ENCODE assay signal across 1 cellular context in the genomic region with DNA sequence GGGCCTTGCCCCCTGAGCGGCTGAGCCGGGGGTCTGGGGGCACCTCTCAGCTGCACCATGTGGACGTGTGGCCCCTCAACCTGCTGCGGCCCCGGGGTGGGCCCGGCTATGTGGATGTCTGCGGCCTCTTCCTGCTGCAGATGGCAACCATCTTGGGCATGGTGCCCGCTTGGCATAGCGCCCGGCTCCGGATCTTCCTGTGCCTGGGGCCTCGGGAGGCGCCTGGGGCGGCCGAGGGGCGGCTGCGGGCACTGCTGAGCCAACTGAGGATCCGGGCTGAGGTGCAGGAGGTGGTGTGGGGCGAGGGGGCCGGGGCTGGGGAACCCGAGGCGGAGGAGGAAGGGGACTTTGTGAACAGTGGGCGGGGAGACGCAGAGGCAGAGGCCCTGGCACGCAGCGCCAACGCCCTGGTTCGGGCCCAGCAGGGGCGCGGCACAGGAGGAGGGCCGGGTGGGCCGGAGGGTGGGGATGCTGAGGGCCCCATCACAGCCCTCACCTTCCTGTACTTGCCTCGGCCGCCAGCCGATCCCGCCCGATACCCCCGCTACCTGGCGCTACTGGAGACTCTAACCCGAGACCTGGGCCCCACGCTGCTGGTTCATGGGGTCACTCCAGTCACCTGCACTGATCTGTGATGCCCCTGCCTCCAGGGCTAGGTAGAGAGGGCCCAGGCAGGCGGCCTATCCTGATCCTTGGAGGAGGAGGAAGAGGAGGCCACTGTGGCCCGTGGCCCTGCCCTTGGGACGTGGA.
A peak's percentile ranks its signal among the peaks of the same experiment; 100 is the strongest.
TF ChIP-seq lines count a peak whose summit lies in the region.

No MANE protein-coding gene starts in this region.

TF ChIP-seq in K562, 482 proteins besides CTCF, POLR2A, EP300 and RAD21:
- TF ChIP-seq, protein P1, sequence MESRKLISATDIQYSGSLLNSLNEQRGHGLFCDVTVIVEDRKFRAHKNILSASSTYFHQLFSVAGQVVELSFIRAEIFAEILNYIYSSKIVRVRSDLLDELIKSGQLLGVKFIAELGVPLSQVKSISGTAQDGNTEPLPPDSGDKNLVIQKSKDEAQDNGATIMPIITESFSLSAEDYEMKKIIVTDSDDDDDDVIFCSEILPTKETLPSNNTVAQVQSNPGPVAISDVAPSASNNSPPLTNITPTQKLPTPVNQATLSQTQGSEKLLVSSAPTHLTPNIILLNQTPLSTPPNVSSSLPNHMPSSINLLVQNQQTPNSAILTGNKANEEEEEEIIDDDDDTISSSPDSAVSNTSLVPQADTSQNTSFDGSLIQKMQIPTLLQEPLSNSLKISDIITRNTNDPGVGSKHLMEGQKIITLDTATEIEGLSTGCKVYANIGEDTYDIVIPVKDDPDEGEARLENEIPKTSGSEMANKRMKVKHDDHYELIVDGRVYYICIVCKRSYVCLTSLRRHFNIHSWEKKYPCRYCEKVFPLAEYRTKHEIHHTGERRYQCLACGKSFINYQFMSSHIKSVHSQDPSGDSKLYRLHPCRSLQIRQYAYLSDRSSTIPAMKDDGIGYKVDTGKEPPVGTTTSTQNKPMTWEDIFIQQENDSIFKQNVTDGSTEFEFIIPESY (CRISPR knock-in tag; IDR thresholded peaks at IDR 0.05): 0 out of 2 replicates have a peak, but pooled peaks have one; percentile 2
- TF ChIP-seq RBM22 (IDR thresholded peaks at IDR 0.05; ENCODE audit: low read depth, low read length, poor library complexity, severe bottlenecking): peak; percentile 15
- TF ChIP-seq, protein P2, sequence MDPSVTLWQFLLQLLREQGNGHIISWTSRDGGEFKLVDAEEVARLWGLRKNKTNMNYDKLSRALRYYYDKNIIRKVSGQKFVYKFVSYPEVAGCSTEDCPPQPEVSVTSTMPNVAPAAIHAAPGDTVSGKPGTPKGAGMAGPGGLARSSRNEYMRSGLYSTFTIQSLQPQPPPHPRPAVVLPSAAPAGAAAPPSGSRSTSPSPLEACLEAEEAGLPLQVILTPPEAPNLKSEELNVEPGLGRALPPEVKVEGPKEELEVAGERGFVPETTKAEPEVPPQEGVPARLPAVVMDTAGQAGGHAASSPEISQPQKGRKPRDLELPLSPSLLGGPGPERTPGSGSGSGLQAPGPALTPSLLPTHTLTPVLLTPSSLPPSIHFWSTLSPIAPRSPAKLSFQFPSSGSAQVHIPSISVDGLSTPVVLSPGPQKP (CRISPR knock-in tag; IDR thresholded peaks at IDR 0.05): no peak
- peak; percentile 94 for TF ChIP-seq HNRNPL (IDR thresholded peaks at IDR 0.05; ENCODE audit: low read depth, low read length)
- TF ChIP-seq GABPA (tag; conservative IDR thresholded peaks at IDR 0.05; ENCODE audit: low read depth): no peak
- TF ChIP-seq PCBP1 (IDR thresholded peaks at IDR 0.05; ENCODE audit: low read depth, low read length, poor library complexity, severe bottlenecking): peak; percentile 20
- TF ChIP-seq FOXP1 (CRISPR knock-in tag; IDR thresholded peaks at IDR 0.05): peak; percentile 6; the same call in 1 of the 2 replicates
- 0 out of 2 replicates have a peak, but pooled peaks have one; percentile 73 for TF ChIP-seq RBM14 (IDR thresholded peaks at IDR 0.05; ENCODE audit: borderline replicate concordance, insufficient read depth, low read depth, low read length)
